ENCODE assay signal across 18 cellular contexts in genomic region chr7:646951-647350, GRCh38.
"Had no signal": no experiment of that assay in that cellular context is flagged by ENCODE, and none has a peak within 500 bp of the region (broad histone marks: within the 10 kb centered on the region; RNA-seq: fewer than 3 reads in every experiment).

No MANE protein-coding gene starts in this region.

- H3K27ac Mint-ChIP-seq: nephron; stimulated activated effector memory CD8-positive, alpha-beta T cell treated with anti-CD3 and anti-CD28 coated beads, Interleukin-12 subunit alpha, Interleukin-12 subunit beta, amount 100 ng/mL, for 72 hours had no signal

- H3K4me3 Mint-ChIP-seq: naive B cell; stimulated activated effector memory CD8-positive, alpha-beta T cell treated with anti-CD3 and anti-CD28 coated beads, Interleukin-12 subunit alpha, Interleukin-12 subunit beta, amount 100 ng/mL, for 72 hours had no signal

- H3K36me3 Mint-ChIP-seq: stimulated activated effector memory CD8-positive, alpha-beta T cell treated with anti-CD3 and anti-CD28 coated beads, Interleukin-12 subunit alpha, Interleukin-12 subunit beta, amount 100 ng/mL, for 72 hours had no signal

- H3K4me1 Mint-ChIP-seq: naive B cell; nephron; stimulated activated effector memory CD8-positive, alpha-beta T cell treated with anti-CD3 and anti-CD28 coated beads, Interleukin-12 subunit alpha, Interleukin-12 subunit beta, amount 100 ng/mL, for 72 hours had no signal

- DNase-seq: central memory CD4-positive, alpha-beta T cell; effector CD4-positive, alpha-beta T cell; foreskin melanocyte; hypothalamus; left ventricle myocardium inferior; mesenchymal stem cell; midbrain; naive B cell; small intestine; stimulated activated CD4-positive, alpha-beta T cell treated with anti-CD3 and anti-CD28 coated beads, Interleukin-2, amount 100 ng/mL, for 48 hours; stimulated activated naive CD8-positive, alpha-beta T cell treated with anti-CD3 and anti-CD28 coated beads, Interleukin-15, Interleukin-2, amounts not matched to agents 100 U/mL and 50 U/mL, for 24 hours; tibial artery had no signal

- H3K36me3 ChIP-seq: left ventricle myocardium inferior, neutrophil, right atrium auricular region, tibial artery had no signal

- H3K27ac ChIP-seq: coronary artery, left ventricle myocardium inferior, neutrophil, right atrium auricular region, tibial artery had no signal

- ATAC-seq: stimulated activated effector memory CD8-positive, alpha-beta T cell treated with anti-CD3 and anti-CD28 coated beads, Interleukin-12 subunit alpha, Interleukin-12 subunit beta, amount 100 ng/mL, for 72 hours; stimulated activated naive CD8-positive, alpha-beta T cell treated with anti-CD3 and anti-CD28 coated beads, Interleukin-15, Interleukin-2, amounts not matched to agents 100 U/mL and 50 U/mL, for 24 hours had no signal

- H3K27me3 Mint-ChIP-seq: naive B cell had no signal

- H3K9me3 Mint-ChIP-seq: stimulated activated effector memory CD8-positive, alpha-beta T cell treated with anti-CD3 and anti-CD28 coated beads, Interleukin-12 subunit alpha, Interleukin-12 subunit beta, amount 100 ng/mL, for 72 hours had no signal

- H3K4me3 ChIP-seq: coronary artery, left ventricle myocardium inferior, lung, right atrium auricular region, tibial artery had no signal

- H3K9me3 ChIP-seq: neutrophil, right atrium auricular region had no signal

- H3K27me3 ChIP-seq: neutrophil, right atrium auricular region, tibial artery had no signal
